ENCODE assay signal across 1 cellular context in the genomic region with DNA sequence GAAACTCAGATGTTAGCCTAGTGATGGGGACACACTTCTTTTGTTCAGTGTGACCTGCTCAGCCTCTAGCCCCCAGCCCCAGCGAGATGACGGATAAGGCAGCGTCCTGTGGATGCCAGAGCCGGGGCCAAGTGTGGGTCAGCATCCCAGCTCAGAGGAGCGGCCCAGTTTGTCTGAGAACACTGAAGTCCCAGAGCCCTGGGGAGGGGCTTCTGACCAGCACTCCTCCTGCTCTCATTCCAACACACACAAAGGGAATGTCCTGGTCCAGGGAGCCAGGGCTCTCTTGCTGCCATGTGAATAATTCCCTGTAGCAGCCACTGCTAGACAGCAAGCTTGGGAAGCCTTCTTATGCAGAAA.
TF ChIP-seq lines count a peak whose summit lies in the region.

No MANE protein-coding gene starts in this region.

TF ChIP-seq in GM23338, 12 proteins besides CTCF, POLR2A, EP300 and RAD21 (continued from another document):
- TF ChIP-seq ZNF462 (CRISPR knock-in tag; IDR thresholded peaks at IDR 0.05) (no peak), EZH2phosphoT487 (IDR thresholded peaks at IDR 0.05; ENCODE audit: unreplicated experiment) (no peak), ZNF331 (CRISPR knock-in tag; IDR thresholded peaks at IDR 0.05; ENCODE audit: low read depth) (no peak), NANOG (IDR thresholded peaks at IDR 0.05; ENCODE audit: borderline replicate concordance) (no peak)
